Comparison of ENCODE assay signal across 1 cellular context in the genomic region with DNA sequence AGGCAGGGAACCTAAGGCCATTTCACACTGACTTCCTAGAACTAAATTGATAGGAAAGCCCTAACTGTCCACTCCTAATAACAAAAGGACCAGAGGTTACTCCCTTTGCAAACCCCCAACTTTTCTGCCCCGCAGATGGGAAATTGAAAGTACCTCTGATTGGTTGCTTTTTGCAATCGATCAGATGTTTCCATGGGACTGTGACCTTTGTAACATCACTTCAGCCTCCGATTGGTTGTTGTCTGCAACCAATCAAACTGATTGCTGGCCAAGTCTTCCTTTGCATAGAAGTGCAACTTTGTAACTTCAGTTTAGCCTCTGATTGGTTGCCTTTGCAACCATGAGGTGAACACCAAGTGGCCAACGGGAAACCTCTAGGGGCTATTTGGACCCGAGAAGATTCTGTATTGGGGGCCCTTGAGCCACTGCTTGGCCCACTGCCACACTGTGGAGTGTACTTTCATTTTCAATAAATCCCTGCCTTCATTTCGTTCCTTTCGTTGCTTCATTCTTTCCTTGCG.
TF ChIP-seq lines count a peak whose summit lies in the region.

No MANE protein-coding gene starts in this region.

TF ChIP-seq in HepG2, 621 proteins besides CTCF, POLR2A, EP300 and RAD21 (continued from another document and continues in another):
- TF ChIP-seq, protein P1, sequence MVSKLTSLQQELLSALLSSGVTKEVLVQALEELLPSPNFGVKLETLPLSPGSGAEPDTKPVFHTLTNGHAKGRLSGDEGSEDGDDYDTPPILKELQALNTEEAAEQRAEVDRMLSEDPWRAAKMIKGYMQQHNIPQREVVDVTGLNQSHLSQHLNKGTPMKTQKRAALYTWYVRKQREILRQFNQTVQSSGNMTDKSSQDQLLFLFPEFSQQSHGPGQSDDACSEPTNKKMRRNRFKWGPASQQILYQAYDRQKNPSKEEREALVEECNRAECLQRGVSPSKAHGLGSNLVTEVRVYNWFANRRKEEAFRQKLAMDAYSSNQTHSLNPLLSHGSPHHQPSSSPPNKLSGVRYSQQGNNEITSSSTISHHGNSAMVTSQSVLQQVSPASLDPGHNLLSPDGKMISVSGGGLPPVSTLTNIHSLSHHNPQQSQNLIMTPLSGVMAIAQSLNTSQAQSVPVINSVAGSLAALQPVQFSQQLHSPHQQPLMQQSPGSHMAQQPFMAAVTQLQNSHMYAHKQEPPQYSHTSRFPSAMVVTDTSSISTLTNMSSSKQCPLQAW (CRISPR knock-in tag; IDR thresholded peaks at IDR 0.05), result 0 out of 2 replicates have a peak, but pooled peaks have one; percentile 38
- TF ChIP-seq STAG1 (CRISPR knock-in tag; IDR thresholded peaks at IDR 0.05) (no peak), ATF1 (CRISPR knock-in tag; IDR thresholded peaks at IDR 0.05) (0 out of 2 replicates have a peak, but pooled peaks have one; percentile 61), RBFOX2 (IDR thresholded peaks at IDR 0.05; ENCODE audit: low read depth, low read length) (peak; percentile 40; the same call in 1 of the 2 replicates), CEBPB (IDR thresholded peaks at IDR 0.05; ENCODE audit: borderline replicate concordance, low read depth, low read length) (0 out of 2 replicates have a peak, but pooled peaks have one; percentile 17), GATAD1 (CRISPR knock-in tag; IDR thresholded peaks at IDR 0.05) (peak; percentile 69), ZNF382 (CRISPR knock-in tag; IDR thresholded peaks at IDR 0.05; ENCODE audit: borderline replicate concordance) (no peak), RFX5 (IDR thresholded peaks at IDR 0.05; ENCODE audit: low read depth, low read length) (peak; percentile 96), FOXA1 (IDR thresholded peaks at IDR 0.05) (no peak), FOXA1 (CRISPR knock-in tag; IDR thresholded peaks at IDR 0.05) (peak; percentile 66), KDM6A (CRISPR knock-in tag; IDR thresholded peaks at IDR 0.05; ENCODE audit: low read depth) (peak; percentile 24; the same call in 1 of the 2 replicates), ASH2L (IDR thresholded peaks at IDR 0.05; ENCODE audit: insufficient read length, low read depth, low read length) (peak; percentile 35), ZNF331 (CRISPR knock-in tag; IDR thresholded peaks at IDR 0.05) (0 out of 2 replicates have a peak, but pooled peaks have one; percentile 6), KDM5B (CRISPR knock-in tag; IDR thresholded peaks at IDR 0.05; ENCODE audit: borderline replicate concordance) (no peak), CEBPG (CRISPR knock-in tag; IDR thresholded peaks at IDR 0.05) (0 out of 2 replicates have a peak, but pooled peaks have one; percentile 8), CREM (IDR thresholded peaks at IDR 0.05) (peak; percentile 54; the same call in 1 of the 2 replicates), CREM (CRISPR knock-in tag; IDR thresholded peaks at IDR 0.05) (no peak), ZNF878 (CRISPR knock-in tag; IDR thresholded peaks at IDR 0.05) (peak; percentile 52; the same call in 1 of the 2 replicates), NR2F1 (CRISPR knock-in tag; IDR thresholded peaks at IDR 0.05) (peak; percentile 5 to 70; a peak in 1 of 4 replicates), RFXANK (CRISPR knock-in tag; IDR thresholded peaks at IDR 0.05) (peak; percentile 96), ZNF775 (CRISPR knock-in tag; IDR thresholded peaks at IDR 0.05; ENCODE audit: borderline replicate concordance) (0 out of 2 replicates have a peak, but pooled peaks have one; percentile 29), ERF (CRISPR knock-in tag; IDR thresholded peaks at IDR 0.05) (0 out of 2 replicates have a peak, but pooled peaks have one; percentile 17), ZEB1 (IDR thresholded peaks at IDR 0.05; ENCODE audit: insufficient replicate concordance, low read depth) (no peak), CBX1 (IDR thresholded peaks at IDR 0.05; ENCODE audit: low read depth) (peak; percentile 82), ZFX (CRISPR knock-in tag; IDR thresholded peaks at IDR 0.05; ENCODE audit: low read depth) (peak; percentile 34; the same call in 1 of the 2 replicates), KAT8 (CRISPR knock-in tag; IDR thresholded peaks at IDR 0.05) (peak; percentile 50; the same call in 1 of the 2 replicates), RFXAP (CRISPR knock-in tag; IDR thresholded peaks at IDR 0.05; ENCODE audit: borderline replicate concordance) (peak; percentile 99), ZNF20 (CRISPR knock-in tag; IDR thresholded peaks at IDR 0.05) (peak; percentile 86; the same call in 1 of the 2 replicates), ZNF883 (CRISPR knock-in tag; IDR thresholded peaks at IDR 0.05; ENCODE audit: not compliant biosample characterization) (no peak), NFYB (CRISPR knock-in tag; IDR thresholded peaks at IDR 0.05) (peak; percentile 91), IRF2 (CRISPR knock-in tag; IDR thresholded peaks at IDR 0.05) (peak; percentile 92), HOXA5 (CRISPR knock-in tag; IDR thresholded peaks at IDR 0.05) (peak; percentile 67; the same call in 1 of the 2 replicates), TSC22D2 (CRISPR knock-in tag; IDR thresholded peaks at IDR 0.05; ENCODE audit: borderline replicate concordance) (0 out of 2 replicates have a peak, but pooled peaks have one; percentile 37), GABPA (IDR thresholded peaks at IDR 0.05; ENCODE audit: low read depth, low read length) (no peak), GABPA (CRISPR knock-in tag; IDR thresholded peaks at IDR 0.05; ENCODE audit: low read depth) (peak; percentile 40; the same call in 1 of the 2 replicates), RFX1 (IDR thresholded peaks at IDR 0.05) (peak; percentile 70), ZNF670 (CRISPR knock-in tag; IDR thresholded peaks at IDR 0.05; ENCODE audit: borderline replicate concordance) (0 out of 2 replicates have a peak, but pooled peaks have one; percentile 39), ONECUT2 (CRISPR knock-in tag; IDR thresholded peaks at IDR 0.05) (peak; percentile 96), NFRKB (IDR thresholded peaks at IDR 0.05) (no peak), KMT2B (CRISPR knock-in tag; IDR thresholded peaks at IDR 0.05) (0 out of 2 replicates have a peak, but pooled peaks have one; percentile 22), MYC (CRISPR knock-in tag; IDR thresholded peaks at IDR 0.05; ENCODE audit: borderline replicate concordance) (0 out of 2 replicates have a peak, but pooled peaks have one; percentile 35), NR2C2 (CRISPR knock-in tag; IDR thresholded peaks at IDR 0.05; ENCODE audit: borderline replicate concordance) (peak; percentile 79), MIXL1 (CRISPR knock-in tag; IDR thresholded peaks at IDR 0.05) (0 out of 2 replicates have a peak, but pooled peaks have one; percentile 32), HDAC1 (CRISPR knock-in tag; IDR thresholded peaks at IDR 0.05) (peak; percentile 66; the same call in 1 of the 2 replicates)
- TF ChIP-seq, protein P2, sequence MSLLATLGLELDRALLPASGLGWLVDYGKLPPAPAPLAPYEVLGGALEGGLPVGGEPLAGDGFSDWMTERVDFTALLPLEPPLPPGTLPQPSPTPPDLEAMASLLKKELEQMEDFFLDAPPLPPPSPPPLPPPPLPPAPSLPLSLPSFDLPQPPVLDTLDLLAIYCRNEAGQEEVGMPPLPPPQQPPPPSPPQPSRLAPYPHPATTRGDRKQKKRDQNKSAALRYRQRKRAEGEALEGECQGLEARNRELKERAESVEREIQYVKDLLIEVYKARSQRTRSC (CRISPR knock-in tag; IDR thresholded peaks at IDR 0.05; ENCODE audit: low read depth), result no peak
- TF ChIP-seq, protein P3, sequence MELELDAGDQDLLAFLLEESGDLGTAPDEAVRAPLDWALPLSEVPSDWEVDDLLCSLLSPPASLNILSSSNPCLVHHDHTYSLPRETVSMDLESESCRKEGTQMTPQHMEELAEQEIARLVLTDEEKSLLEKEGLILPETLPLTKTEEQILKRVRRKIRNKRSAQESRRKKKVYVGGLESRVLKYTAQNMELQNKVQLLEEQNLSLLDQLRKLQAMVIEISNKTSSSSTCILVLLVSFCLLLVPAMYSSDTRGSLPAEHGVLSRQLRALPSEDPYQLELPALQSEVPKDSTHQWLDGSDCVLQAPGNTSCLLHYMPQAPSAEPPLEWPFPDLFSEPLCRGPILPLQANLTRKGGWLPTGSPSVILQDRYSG (CRISPR knock-in tag; IDR thresholded peaks at IDR 0.05), result 0 out of 2 replicates have a peak, but pooled peaks have one; percentile 64
- TF ChIP-seq, protein P4, sequence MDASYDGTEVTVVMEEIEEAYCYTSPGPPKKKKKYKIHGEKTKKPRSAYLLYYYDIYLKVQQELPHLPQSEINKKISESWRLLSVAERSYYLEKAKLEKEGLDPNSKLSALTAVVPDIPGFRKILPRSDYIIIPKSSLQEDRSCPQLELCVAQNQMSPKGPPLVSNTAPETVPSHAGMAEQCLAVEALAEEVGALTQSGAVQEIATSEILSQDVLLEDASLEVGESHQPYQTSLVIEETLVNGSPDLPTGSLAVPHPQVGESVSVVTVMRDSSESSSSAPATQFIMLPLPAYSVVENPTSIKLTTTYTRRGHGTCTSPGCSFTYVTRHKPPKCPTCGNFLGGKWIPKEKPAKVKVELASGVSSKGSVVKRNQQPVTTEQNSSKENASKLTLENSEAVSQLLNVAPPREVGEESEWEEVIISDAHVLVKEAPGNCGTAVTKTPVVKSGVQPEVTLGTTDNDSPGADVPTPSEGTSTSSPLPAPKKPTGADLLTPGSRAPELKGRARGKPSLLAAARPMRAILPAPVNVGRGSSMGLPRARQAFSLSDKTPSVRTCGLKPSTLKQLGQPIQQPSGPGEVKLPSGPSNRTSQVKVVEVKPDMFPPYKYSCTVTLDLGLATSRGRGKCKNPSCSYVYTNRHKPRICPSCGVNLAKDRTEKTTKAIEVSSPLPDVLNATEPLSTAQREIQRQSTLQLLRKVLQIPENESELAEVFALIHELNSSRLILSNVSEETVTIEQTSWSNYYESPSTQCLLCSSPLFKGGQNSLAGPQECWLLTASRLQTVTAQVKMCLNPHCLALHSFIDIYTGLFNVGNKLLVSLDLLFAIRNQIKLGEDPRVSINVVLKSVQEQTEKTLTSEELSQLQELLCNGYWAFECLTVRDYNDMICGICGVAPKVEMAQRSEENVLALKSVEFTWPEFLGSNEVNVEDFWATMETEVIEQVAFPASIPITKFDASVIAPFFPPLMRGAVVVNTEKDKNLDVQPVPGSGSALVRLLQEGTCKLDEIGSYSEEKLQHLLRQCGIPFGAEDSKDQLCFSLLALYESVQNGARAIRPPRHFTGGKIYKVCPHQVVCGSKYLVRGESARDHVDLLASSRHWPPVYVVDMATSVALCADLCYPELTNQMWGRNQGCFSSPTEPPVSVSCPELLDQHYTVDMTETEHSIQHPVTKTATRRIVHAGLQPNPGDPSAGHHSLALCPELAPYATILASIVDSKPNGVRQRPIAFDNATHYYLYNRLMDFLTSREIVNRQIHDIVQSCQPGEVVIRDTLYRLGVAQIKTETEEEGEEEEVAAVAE (CRISPR knock-in tag; IDR thresholded peaks at IDR 0.05; ENCODE audit: borderline replicate concordance), result peak; percentile 94
- TF ChIP-seq, protein P5, sequence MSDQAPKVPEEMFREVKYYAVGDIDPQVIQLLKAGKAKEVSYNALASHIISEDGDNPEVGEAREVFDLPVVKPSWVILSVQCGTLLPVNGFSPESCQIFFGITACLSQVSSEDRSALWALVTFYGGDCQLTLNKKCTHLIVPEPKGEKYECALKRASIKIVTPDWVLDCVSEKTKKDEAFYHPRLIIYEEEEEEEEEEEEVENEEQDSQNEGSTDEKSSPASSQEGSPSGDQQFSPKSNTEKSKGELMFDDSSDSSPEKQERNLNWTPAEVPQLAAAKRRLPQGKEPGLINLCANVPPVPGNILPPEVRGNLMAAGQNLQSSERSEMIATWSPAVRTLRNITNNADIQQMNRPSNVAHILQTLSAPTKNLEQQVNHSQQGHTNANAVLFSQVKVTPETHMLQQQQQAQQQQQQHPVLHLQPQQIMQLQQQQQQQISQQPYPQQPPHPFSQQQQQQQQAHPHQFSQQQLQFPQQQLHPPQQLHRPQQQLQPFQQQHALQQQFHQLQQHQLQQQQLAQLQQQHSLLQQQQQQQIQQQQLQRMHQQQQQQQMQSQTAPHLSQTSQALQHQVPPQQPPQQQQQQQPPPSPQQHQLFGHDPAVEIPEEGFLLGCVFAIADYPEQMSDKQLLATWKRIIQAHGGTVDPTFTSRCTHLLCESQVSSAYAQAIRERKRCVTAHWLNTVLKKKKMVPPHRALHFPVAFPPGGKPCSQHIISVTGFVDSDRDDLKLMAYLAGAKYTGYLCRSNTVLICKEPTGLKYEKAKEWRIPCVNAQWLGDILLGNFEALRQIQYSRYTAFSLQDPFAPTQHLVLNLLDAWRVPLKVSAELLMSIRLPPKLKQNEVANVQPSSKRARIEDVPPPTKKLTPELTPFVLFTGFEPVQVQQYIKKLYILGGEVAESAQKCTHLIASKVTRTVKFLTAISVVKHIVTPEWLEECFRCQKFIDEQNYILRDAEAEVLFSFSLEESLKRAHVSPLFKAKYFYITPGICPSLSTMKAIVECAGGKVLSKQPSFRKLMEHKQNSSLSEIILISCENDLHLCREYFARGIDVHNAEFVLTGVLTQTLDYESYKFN (CRISPR knock-in tag; conservative IDR thresholded peaks at IDR 0.05), result peak; percentile 81
- TF ChIP-seq, protein P6, sequence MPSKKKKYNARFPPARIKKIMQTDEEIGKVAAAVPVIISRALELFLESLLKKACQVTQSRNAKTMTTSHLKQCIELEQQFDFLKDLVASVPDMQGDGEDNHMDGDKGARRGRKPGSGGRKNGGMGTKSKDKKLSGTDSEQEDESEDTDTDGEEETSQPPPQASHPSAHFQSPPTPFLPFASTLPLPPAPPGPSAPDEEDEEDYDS (CRISPR knock-in tag; IDR thresholded peaks at IDR 0.05), result peak; percentile 90; the same call in 1 of the 2 replicates
- TF ChIP-seq, protein P7, sequence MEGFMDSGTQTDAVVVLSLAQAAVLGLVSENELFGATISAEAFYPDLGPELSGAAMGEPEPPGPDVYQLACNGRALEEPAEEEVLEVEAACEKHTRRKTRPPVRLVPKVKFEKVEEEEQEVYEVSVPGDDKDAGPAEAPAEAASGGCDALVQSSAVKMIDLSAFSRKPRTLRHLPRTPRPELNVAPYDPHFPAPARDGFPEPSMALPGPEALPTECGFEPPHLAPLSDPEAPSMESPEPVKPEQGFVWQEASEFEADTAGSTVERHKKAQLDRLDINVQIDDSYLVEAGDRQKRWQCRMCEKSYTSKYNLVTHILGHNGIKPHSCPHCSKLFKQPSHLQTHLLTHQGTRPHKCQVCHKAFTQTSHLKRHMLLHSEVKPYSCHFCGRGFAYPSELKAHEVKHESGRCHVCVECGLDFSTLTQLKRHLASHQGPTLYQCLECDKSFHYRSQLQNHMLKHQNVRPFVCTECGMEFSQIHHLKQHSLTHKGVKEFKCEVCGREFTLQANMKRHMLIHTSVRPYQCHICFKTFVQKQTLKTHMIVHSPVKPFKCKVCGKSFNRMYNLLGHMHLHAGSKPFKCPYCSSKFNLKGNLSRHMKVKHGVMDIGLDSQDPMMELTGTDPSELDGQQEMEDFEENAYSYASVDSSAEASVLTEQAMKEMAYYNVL (CRISPR knock-in tag; IDR thresholded peaks at IDR 0.05; ENCODE audit: borderline replicate concordance), result no peak
- TF ChIP-seq, protein P8, sequence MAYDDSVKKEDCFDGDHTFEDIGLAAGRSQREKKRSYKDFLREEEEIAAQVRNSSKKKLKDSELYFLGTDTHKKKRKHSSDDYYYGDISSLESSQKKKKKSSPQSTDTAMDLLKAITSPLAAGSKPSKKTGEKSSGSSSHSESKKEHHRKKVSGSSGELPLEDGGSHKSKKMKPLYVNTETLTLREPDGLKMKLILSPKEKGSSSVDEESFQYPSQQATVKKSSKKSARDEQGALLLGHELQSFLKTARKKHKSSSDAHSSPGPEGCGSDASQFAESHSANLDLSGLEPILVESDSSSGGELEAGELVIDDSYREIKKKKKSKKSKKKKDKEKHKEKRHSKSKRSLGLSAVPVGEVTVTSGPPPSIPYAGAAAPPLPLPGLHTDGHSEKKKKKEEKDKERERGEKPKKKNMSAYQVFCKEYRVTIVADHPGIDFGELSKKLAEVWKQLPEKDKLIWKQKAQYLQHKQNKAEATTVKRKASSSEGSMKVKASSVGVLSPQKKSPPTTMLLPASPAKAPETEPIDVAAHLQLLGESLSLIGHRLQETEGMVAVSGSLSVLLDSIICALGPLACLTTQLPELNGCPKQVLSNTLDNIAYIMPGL (CRISPR knock-in tag; IDR thresholded peaks at IDR 0.05; ENCODE audit: borderline replicate concordance in 1 of 2, low read depth in 1 of 2), result peak in 1 of 2 experiments; percentile 45; a peak in 2 of 4 replicates
